Comparison of ENCODE assay signal across 13 cellular contexts in genomic region chr19:1079566-1080111, GRCh38. TPM values are rescaled to one million over a fixed set of nuclear protein-coding genes. Genes with fewer than 3 reads are reported as not detected.
DNase-seq lines count a peak whose midpoint lies in the region; ATAC-seq, FAIRE-seq and TF ChIP-seq lines count a peak whose summit lies in the region.
"Had no signal": no experiment of that assay in that cellular context is flagged by ENCODE, and none has a peak within 500 bp of the region (broad histone marks: within the 10 kb centered on the region; RNA-seq: fewer than 3 reads in every experiment).

No MANE protein-coding gene starts in this region.

- no peak overlapping the region for H3K27ac ChIP-seq in H1 (ENCODE audit: low read depth, low read length)
- H3K27ac ChIP-seq: A549, heart right ventricle, sigmoid colon had no signal

- H3K27me3 Mint-ChIP-seq in activated CD8-positive, alpha-beta memory T cell treated with anti-CD3 and anti-CD28 coated beads, Interleukin-2, amount 10 ng/mL, durations not matched to agents 7 days and 5 days: no peaks in the 10 kb centered on the region

- TF ChIP-seq CTCF in H1 (IDR thresholded peaks at IDR 0.05; ENCODE audit: control extremely low read depth in 1 of 3, insufficient read depth in 1 of 3, low read depth in 1 of 3, low read length in 3 of 3): peak in 1 of 3 experiments; percentile 11; a peak in 1 of 4 replicates

- H3K23ac ChIP-seq in H1 (ENCODE audit: insufficient read length): no peak overlapping the region

- peak; percentile 31 for DNase-seq in activated CD4-positive, CD25-positive, alpha-beta regulatory T cell treated with anti-CD3 and anti-CD28 coated beads, Interleukin-2, amount 50 U/mL, for 72 hours
- DNase-seq in activated CD4-positive, CD25-positive, alpha-beta regulatory T cell (lab: John Stamatoyannopoulos, UW): no peak
- DNase-seq in activated CD8-positive, alpha-beta memory T cell treated with anti-CD3 and anti-CD28 coated beads, Interleukin-2, amount 10 ng/mL, durations not matched to agents 7 days and 5 days: peak; percentile 93
- DNase-seq in H1 (ENCODE audit: low read depth in 1 of 2, low spot score in 2 of 2) (no peak), NCI-H1436 treated with DMSO at 0.1 percent for 48 hours (lab: John Stamatoyannopoulos, UW) (no peak)
- DNase-seq in stimulated activated naive CD4-positive, alpha-beta T cell (lab: John Stamatoyannopoulos, UW): peak; percentile 39 to 64 (median 48)
- DNase-seq: mesendoderm, NCI-H748 treated with DMSO at 0.1 percent for 48 hours, sigmoid colon had no signal

- TF ChIP-seq EP300 in H1 (IDR thresholded peaks at IDR 0.05; ENCODE audit: borderline replicate concordance in 1 of 2, low read depth in 2 of 2, low read length in 2 of 2): no peak

- peak overlapping the region; percentile 93 for H3K27ac Mint-ChIP-seq in activated CD8-positive, alpha-beta memory T cell treated with anti-CD3 and anti-CD28 coated beads, Interleukin-2, amount 10 ng/mL, durations not matched to agents 7 days and 5 days

- peaks cover 0 to 12% of the 10 kb centered on the region in 2 experiments for H4K20me1 ChIP-seq in H1 (replicated peaks in 1 of 2; ENCODE audit: control insufficient read depth in 1 of 2, insufficient read depth in 2 of 2, low read length in 2 of 2)

- peak; percentile 8 for ATAC-seq in activated CD8-positive, alpha-beta memory T cell treated with anti-CD3 and anti-CD28 coated beads, Interleukin-2, amount 10 ng/mL, durations not matched to agents 7 days and 5 days
- ATAC-seq in HG03354 (IDR thresholded peaks at IDR 0.05; ENCODE audit: poor library complexity, severe bottlenecking, unreplicated experiment) (no peak), HG02759 (IDR thresholded peaks at IDR 0.05; ENCODE audit: unreplicated experiment) (no peak)
- ATAC-seq: A549, heart right ventricle had no signal

- H3K14ac ChIP-seq in H1 (ENCODE audit: insufficient read length): no peak overlapping the region

- H2BK15ac ChIP-seq in H1 (ENCODE audit: low read length): no peak overlapping the region

- no peaks in the 10 kb centered on the region for H3K9me3 ChIP-seq in H1 (ENCODE audit: insufficient read depth in 2 of 2, low read depth in 1 of 2, low read length in 1 of 2)
- H3K9me3 ChIP-seq: A549, heart right ventricle, sigmoid colon had no signal

- no peak overlapping the region for H3K18ac ChIP-seq in H1 (ENCODE audit: extremely low read depth, low read length)

- H3K4me2 ChIP-seq in H1 (ENCODE audit: insufficient read depth in 1 of 2, low read depth in 2 of 2, low read length in 2 of 2): no peak overlapping the region
- H3K4me2 ChIP-seq: A549 had no signal

- no peak for TF ChIP-seq POLR2A in H1 (IDR thresholded peaks at IDR 0.05; ENCODE audit: control extremely low read depth in 1 of 2, low read depth in 2 of 2, low read length in 2 of 2)

- H3K56ac ChIP-seq in H1 (replicated peaks; ENCODE audit: insufficient read length, low read depth, low read length): no peak overlapping the region

- H3K9ac ChIP-seq in H1 (replicated peaks in 1 of 4; ENCODE audit: extremely low read depth in 1 of 4, low read depth in 3 of 4, low read length in 3 of 4): no peak overlapping the region

- H2AK5ac ChIP-seq in H1 (ENCODE audit: low read depth, low read length): no peak overlapping the region

- 0 out of 2 replicates have a peak overlapping the region, but pooled peaks have one; percentile 51 for H4K8ac ChIP-seq in H1 (ENCODE audit: extremely low read depth, insufficient read depth, low read length)

- H3K79me2 ChIP-seq in H1 (ENCODE audit: control insufficient read depth in 1 of 2, insufficient read depth in 2 of 2, low read length in 2 of 2): no peaks in the 10 kb centered on the region

- H3K79me1 ChIP-seq in H1 (ENCODE audit: low read depth, low read length): no peaks in the 10 kb centered on the region

- WGBS in H1 (ENCODE audit: extremely low coverage in 1 of 2, insufficient coverage in 1 of 2, insufficient read length in 1 of 2, insufficient replicate concordance in 2 of 2, low coverage in 1 of 2, low lambda C conversion rate in 2 of 2, missing lambda C conversion rate in 1 of 2), 2 experiments: 94% methylated on average over 34 of the region's 45 CpGs; no CpG with 5 or more reads in 1 of the 2 experiments

- POLR2A ChIA-PET in H1 (lab: Charles Lee; ENCODE audit: partially characterized antibody): interaction anchor here (1.2 to 10.3 kb wide), 11 partner anchors 8 to 189 kb away, joined by 3 to 93 read pairs (median 8); partner anchors contain the start of genes ABCA7, ARHGAP45, CIRBP and CNN2

- H2AFZ ChIP-seq in H1 (ENCODE audit: low read length): no peak overlapping the region

- H2BK120ac ChIP-seq in H1 (replicated peaks; ENCODE audit: low read depth, low read length): no peak overlapping the region

- no peak overlapping the region for H3K4me3 ChIP-seq in H1 (ENCODE audit: extremely low read depth in 1 of 4, insufficient read depth in 2 of 4, low read depth in 3 of 4, low read length in 4 of 4)
- H3K4me3 ChIP-seq: A549, sigmoid colon had no signal

- H3K4me3 Mint-ChIP-seq in activated CD8-positive, alpha-beta memory T cell treated with anti-CD3 and anti-CD28 coated beads, Interleukin-2, amount 10 ng/mL, durations not matched to agents 7 days and 5 days: peak overlapping the region; percentile 84

- peaks cover 59% of the 10 kb centered on the region for H3K4me1 Mint-ChIP-seq in activated CD8-positive, alpha-beta memory T cell treated with anti-CD3 and anti-CD28 coated beads, Interleukin-2, amount 10 ng/mL, durations not matched to agents 7 days and 5 days

- H2BK12ac ChIP-seq in H1 (ENCODE audit: low read depth, low read length): no peak overlapping the region

- no peak overlapping the region for H2BK5ac ChIP-seq in H1 (ENCODE audit: low read depth, low read length)

- peaks cover 0 to 7% (median 0%) of the 10 kb centered on the region in 4 experiments; a peak in 4 of 7 replicates for H3K4me1 ChIP-seq in H1 (replicated peaks in 1 of 4; ENCODE audit: control insufficient read depth in 3 of 4, insufficient read depth in 4 of 4, low read length in 3 of 4)

- no peak overlapping the region for H2BK20ac ChIP-seq in H1 (ENCODE audit: low read length)

- no peaks in the 10 kb centered on the region for H3K9me3 Mint-ChIP-seq in activated CD8-positive, alpha-beta memory T cell treated with anti-CD3 and anti-CD28 coated beads, Interleukin-2, amount 10 ng/mL, durations not matched to agents 7 days and 5 days (ENCODE audit: low read depth)

- CTCF ChIA-PET in activated CD8-positive, alpha-beta memory T cell treated with anti-CD3 and anti-CD28 coated beads, Interleukin-2, amount 10 ng/mL, durations not matched to agents 7 days and 5 days (lab: Charles Lee): interaction anchor here (0.7 to 8.9 kb wide), 7 partner anchors 11 to 187 kb away, joined by 3 to 108 read pairs (median 8); partner anchors contain the start of gene ARHGAP45
- CTCF ChIA-PET in H1 (lab: Charles Lee; ENCODE audit: partially characterized antibody): interaction anchor here (0.6 to 8.9 kb wide), 9 partner anchors 8 to 138 kb away, joined by 3 to 54 read pairs (median 4); partner anchors contain the start of genes ARHGAP45 and CNN2

- no peak for TF ChIP-seq RAD21 in H1 (IDR thresholded peaks at IDR 0.05 in 1 of 2, conservative IDR thresholded peaks at IDR 0.05 in 1 of 2; ENCODE audit: low read depth in 2 of 2, low read length in 2 of 2)

- no peak overlapping the region for H4K5ac ChIP-seq in H1 (ENCODE audit: insufficient read length, low read depth, low read length)

- H3K36me3 ChIP-seq in H1 (ENCODE audit: control insufficient read depth in 2 of 4, insufficient read depth in 4 of 4, low read length in 3 of 4): peaks cover 0 to 54% (median 15%) of the 10 kb centered on the region in 4 experiments; a peak in 3 of 8 replicates
- H3K36me3 ChIP-seq: sigmoid colon had no signal

- FAIRE-seq in H1 (lab: Jason Lieb, UNC): no peak
- FAIRE-seq: A549 had no signal

- H3K36me3 Mint-ChIP-seq in activated CD8-positive, alpha-beta memory T cell treated with anti-CD3 and anti-CD28 coated beads, Interleukin-2, amount 10 ng/mL, durations not matched to agents 7 days and 5 days: peaks cover 60% of the 10 kb centered on the region

- no peaks in the 10 kb centered on the region for H3K23me2 ChIP-seq in H1 (ENCODE audit: low read depth, low read length)

- no peaks in the 10 kb centered on the region for H3K27me3 ChIP-seq in H1 (replicated peaks in 1 of 4; ENCODE audit: control insufficient read depth in 3 of 4, extremely low read depth in 1 of 4, insufficient read depth in 3 of 4, low read length in 3 of 4)

- H4K91ac ChIP-seq in H1 (replicated peaks; ENCODE audit: insufficient read length, low read length): no peak overlapping the region

- H3K4ac ChIP-seq in H1 (replicated peaks; ENCODE audit: insufficient read length, low read depth, low read length): no peak overlapping the region

RNA-seq across cellular contexts. Expression of gene ARHGAP45, which starts 12.7 kb away (rescaled TPM):
- total RNA-seq in activated CD8-positive, alpha-beta memory T cell treated with anti-CD3 and anti-CD28 coated beads, Interleukin-2, amount 10 ng/mL, durations not matched to agents 7 days and 5 days: 100 to 1,000 TPM; 361 to 481 TPM
- 41.8 and 43.6 TPM in 2 replicates for total RNA-seq in H1 (2021; fragmentation: NEBNext Ultra II Directional; extraction: Animal tissue kit (Norgen Biotek cat#: 25700))
- 31.4 and 40.2 TPM in 2 replicates for polyA plus RNA-seq in H1 (2011; rRNA removed)
- 36.8 TPM for polyA plus RNA-seq in H1 (2011; cell fraction: cytosol; rRNA removed)
- polyA plus RNA-seq in H1 (2011; cell fraction: nucleus; rRNA removed): 67.4 TPM
- 26.5 to 43.1 TPM (median 35.3 TPM) in 4 replicates for polyA plus RNA-seq in H1 (2012, experiment 1 of 2)
- polyA plus RNA-seq in H1 (2012, experiment 2 of 2): 29.2 TPM
- polyA plus RNA-seq in H1 (2013, experiment 1 of 2): 16.7 TPM
- polyA plus RNA-seq in H1 (2013, experiment 2 of 2): 16.2 TPM
- 13.6 and 19.9 TPM in 2 replicates for polyA minus RNA-seq in H1 (2011; rRNA and poly(A)+ RNA removed)
- polyA minus RNA-seq in H1 (2011; cell fraction: cytosol; rRNA and poly(A)+ RNA removed): 28.4 TPM
- polyA minus RNA-seq in H1 (2011; cell fraction: nucleus; rRNA and poly(A)+ RNA removed): 25.1 TPM

RNA-seq across cellular contexts. Expression of gene POLR2E, which starts 15.5 kb away (rescaled TPM):
- total RNA-seq in activated CD8-positive, alpha-beta memory T cell treated with anti-CD3 and anti-CD28 coated beads, Interleukin-2, amount 10 ng/mL, durations not matched to agents 7 days and 5 days: 100 to 1,000 TPM; 173 to 206 TPM
- 274 and 281 TPM in 2 replicates for total RNA-seq in H1 (2021; fragmentation: NEBNext Ultra II Directional; extraction: Animal tissue kit (Norgen Biotek cat#: 25700))
- polyA plus RNA-seq in H1 (2011; rRNA removed): 381 and 483 TPM in 2 replicates
- polyA plus RNA-seq in H1 (2011; cell fraction: cytosol; rRNA removed): 378 TPM
- 283 TPM for polyA plus RNA-seq in H1 (2011; cell fraction: nucleus; rRNA removed)
- polyA plus RNA-seq in H1 (2012, experiment 1 of 2): 286 to 416 TPM (median 379 TPM) in 4 replicates
- 296 TPM for polyA plus RNA-seq in H1 (2012, experiment 2 of 2)
- polyA plus RNA-seq in H1 (2013, experiment 1 of 2): 195 TPM
- polyA plus RNA-seq in H1 (2013, experiment 2 of 2): 204 TPM
- 110 and 140 TPM in 2 replicates for polyA minus RNA-seq in H1 (2011; rRNA and poly(A)+ RNA removed)
- 128 TPM for polyA minus RNA-seq in H1 (2011; cell fraction: cytosol; rRNA and poly(A)+ RNA removed)
- polyA minus RNA-seq in H1 (2011; cell fraction: nucleus; rRNA and poly(A)+ RNA removed): 125 TPM

RNA-seq across cellular contexts. Expression of gene GPX4, which starts 24.2 kb away (rescaled TPM):
- 100 to 1,000 TPM; 143 to 217 TPM for total RNA-seq in activated CD8-positive, alpha-beta memory T cell treated with anti-CD3 and anti-CD28 coated beads, Interleukin-2, amount 10 ng/mL, durations not matched to agents 7 days and 5 days
- total RNA-seq in H1 (2021; fragmentation: NEBNext Ultra II Directional; extraction: Animal tissue kit (Norgen Biotek cat#: 25700)): 342 and 355 TPM in 2 replicates
- 693 and 947 TPM in 2 replicates for polyA plus RNA-seq in H1 (2011; rRNA removed)
- 779 TPM for polyA plus RNA-seq in H1 (2011; cell fraction: cytosol; rRNA removed)
- 730 TPM for polyA plus RNA-seq in H1 (2011; cell fraction: nucleus; rRNA removed)
- 475 to 711 TPM (median 640 TPM) in 4 replicates for polyA plus RNA-seq in H1 (2012, experiment 1 of 2)
- 958 TPM for polyA plus RNA-seq in H1 (2012, experiment 2 of 2)
- 575 TPM for polyA plus RNA-seq in H1 (2013, experiment 1 of 2)
- polyA plus RNA-seq in H1 (2013, experiment 2 of 2): 562 TPM
- 186 and 191 TPM in 2 replicates for polyA minus RNA-seq in H1 (2011; rRNA and poly(A)+ RNA removed)
- 297 TPM for polyA minus RNA-seq in H1 (2011; cell fraction: cytosol; rRNA and poly(A)+ RNA removed)
- 155 TPM for polyA minus RNA-seq in H1 (2011; cell fraction: nucleus; rRNA and poly(A)+ RNA removed)

RNA-seq across cellular contexts. Expression of gene ABCA7, which starts 39.7 kb away (rescaled TPM):
- total RNA-seq in activated CD8-positive, alpha-beta memory T cell treated with anti-CD3 and anti-CD28 coated beads, Interleukin-2, amount 10 ng/mL, durations not matched to agents 7 days and 5 days: 10 to 100 TPM; 62.7 to 72.9 TPM
- 25.6 and 29.7 TPM in 2 replicates for total RNA-seq in H1 (2021; fragmentation: NEBNext Ultra II Directional; extraction: Animal tissue kit (Norgen Biotek cat#: 25700))
- polyA plus RNA-seq in H1 (2011; rRNA removed): 10.4 and 17.4 TPM in 2 replicates
- polyA plus RNA-seq in H1 (2011; cell fraction: cytosol; rRNA removed): 11.0 TPM
- polyA plus RNA-seq in H1 (2011; cell fraction: nucleus; rRNA removed): 75.8 TPM
- 24.0 to 35.6 TPM (median 26.9 TPM) in 4 replicates for polyA plus RNA-seq in H1 (2012, experiment 1 of 2)
- polyA plus RNA-seq in H1 (2012, experiment 2 of 2): 20.8 TPM
- polyA plus RNA-seq in H1 (2013, experiment 1 of 2): 22.9 TPM
- polyA plus RNA-seq in H1 (2013, experiment 2 of 2): 19.2 TPM
- polyA minus RNA-seq in H1 (2011; rRNA and poly(A)+ RNA removed): 7.3 and 11.6 TPM in 2 replicates
- 17.7 TPM for polyA minus RNA-seq in H1 (2011; cell fraction: cytosol; rRNA and poly(A)+ RNA removed)
- polyA minus RNA-seq in H1 (2011; cell fraction: nucleus; rRNA and poly(A)+ RNA removed): 32.0 TPM

RNA-seq across cellular contexts. Expression of gene CNN2, which starts 53.2 kb away (rescaled TPM):
- 100 to 1,000 TPM; 295 to 296 TPM for total RNA-seq in activated CD8-positive, alpha-beta memory T cell treated with anti-CD3 and anti-CD28 coated beads, Interleukin-2, amount 10 ng/mL, durations not matched to agents 7 days and 5 days
- 522 and 551 TPM in 2 replicates for total RNA-seq in H1 (2021; fragmentation: NEBNext Ultra II Directional; extraction: Animal tissue kit (Norgen Biotek cat#: 25700))
- 189 and 349 TPM in 2 replicates for polyA plus RNA-seq in H1 (2011; rRNA removed)
- polyA plus RNA-seq in H1 (2011; cell fraction: cytosol; rRNA removed): 238 TPM
- polyA plus RNA-seq in H1 (2011; cell fraction: nucleus; rRNA removed): 235 TPM
- 294 to 464 TPM (median 423 TPM) in 4 replicates for polyA plus RNA-seq in H1 (2012, experiment 1 of 2)
- polyA plus RNA-seq in H1 (2012, experiment 2 of 2): 443 TPM
- polyA plus RNA-seq in H1 (2013, experiment 1 of 2): 346 TPM
- 345 TPM for polyA plus RNA-seq in H1 (2013, experiment 2 of 2)
- polyA minus RNA-seq in H1 (2011; rRNA and poly(A)+ RNA removed): 314 and 396 TPM in 2 replicates
- polyA minus RNA-seq in H1 (2011; cell fraction: cytosol; rRNA and poly(A)+ RNA removed): 453 TPM
- polyA minus RNA-seq in H1 (2011; cell fraction: nucleus; rRNA and poly(A)+ RNA removed): 127 TPM

Comparison
In these comparisons a context has a peak if more than half of its experiments do, and no peak if none do; other contexts are left out.
1. DNase-seq: peak in activated CD4-positive, CD25-positive, alpha-beta regulatory T cell treated with anti-CD3 and anti-CD28 coated beads, Interleukin-2, amount 50 U/mL, for 72 hours (single experiment), activated CD8-positive, alpha-beta memory T cell treated with anti-CD3 and anti-CD28 coated beads, Interleukin-2, amount 10 ng/mL, durations not matched to agents 7 days and 5 days (single experiment) and stimulated activated naive CD4-positive, alpha-beta T cell (6 of 6); none in activated CD4-positive, CD25-positive, alpha-beta regulatory T cell (0 of 4), H1 (0 of 2) and NCI-H1436 treated with DMSO at 0.1 percent for 48 hours (single experiment).